Comparison of ENCODE assay signal across 9 cellular contexts in the genomic region with DNA sequence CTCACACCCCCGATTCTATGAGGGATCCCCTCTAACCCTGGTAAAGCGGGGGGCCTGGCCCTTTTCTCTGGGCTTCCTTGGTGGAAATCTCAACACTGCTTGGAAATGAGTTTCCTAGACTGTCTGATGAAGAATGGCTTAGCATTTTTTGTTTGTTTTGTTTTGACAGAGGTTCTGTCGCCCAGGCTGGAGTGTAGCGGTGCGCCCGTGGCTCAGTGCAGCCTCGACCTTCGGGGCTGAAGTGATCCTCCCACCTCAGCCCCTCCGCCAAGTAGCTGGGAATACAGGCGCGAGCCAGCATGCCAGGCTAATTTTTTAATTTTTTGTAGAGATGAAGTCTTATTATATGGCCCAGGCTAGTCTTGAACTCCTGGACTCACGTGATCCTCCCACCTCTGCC. TPM values are rescaled to one million over a fixed set of nuclear protein-coding genes. Genes with fewer than 3 reads are reported as not detected.
DNase-seq lines count a peak whose midpoint lies in the region; ATAC-seq, FAIRE-seq and TF ChIP-seq lines count a peak whose summit lies in the region.
"Had no signal": no experiment of that assay in that cellular context is flagged by ENCODE, and none has a peak within 500 bp of the region (broad histone marks: within the 10 kb centered on the region; RNA-seq: fewer than 3 reads in every experiment).

No MANE protein-coding gene starts in this region.

- H3K18ac ChIP-seq in neuronal stem cell (ENCODE audit: low read length) = no peak overlapping the region

- peak overlapping the region; percentile 100 for H3K4me2 ChIP-seq in OCI-LY1 (ENCODE audit: low read length)
- H3K4me2 ChIP-seq in endothelial cell of umbilical vein (ENCODE audit: insufficient read depth, low read length) = peak overlapping the region; percentile 40
- peak overlapping the region; percentile 96 for H3K4me2 ChIP-seq in neuronal stem cell (ENCODE audit: insufficient read depth, low read length, poor library complexity, severe bottlenecking)

- peaks cover 8% of the 10 kb centered on the region for H3K36me3 ChIP-seq in CD4-positive, alpha-beta memory T cell (ENCODE audit: insufficient read depth, low read length)
- H3K36me3 ChIP-seq in OCI-LY1 (ENCODE audit: insufficient read depth, low read length) = no peaks in the 10 kb centered on the region
- no peaks in the 10 kb centered on the region for H3K36me3 ChIP-seq in endothelial cell of umbilical vein (ENCODE audit: control insufficient read depth in 2 of 2, extremely low read depth in 1 of 2, insufficient read depth in 2 of 2, low read length in 2 of 2)
- H3K36me3 ChIP-seq in neuronal stem cell (replicated peaks in 1 of 2; ENCODE audit: control insufficient read depth in 2 of 2, insufficient read depth in 2 of 2, low read length in 2 of 2) = no peaks in the 10 kb centered on the region

- no peak overlapping the region for H4K91ac ChIP-seq in neuronal stem cell (ENCODE audit: low read depth, low read length, poor library complexity)

- peak overlapping the region; percentile 81 to 95 (median 91) for H3K27ac Mint-ChIP-seq in CD4-positive, alpha-beta memory T cell

- H2BK120ac ChIP-seq in neuronal stem cell (ENCODE audit: low read depth, low read length) = no peak overlapping the region

- no peak for TF ChIP-seq CTCF in OCI-LY1 (IDR thresholded peaks at IDR 0.05; ENCODE audit: low read length)
- no peak for TF ChIP-seq CTCF in endothelial cell of umbilical vein (IDR thresholded peaks at IDR 0.05; ENCODE audit: extremely low read depth in 1 of 2, insufficient read depth in 1 of 2, low read depth in 1 of 2, low read length in 2 of 2)

- peaks cover 73% of the 10 kb centered on the region for H3K4me1 ChIP-seq in CD4-positive, alpha-beta memory T cell (ENCODE audit: insufficient read depth, low read length)
- H3K4me1 ChIP-seq in OCI-LY1 (ENCODE audit: insufficient read depth, low read length, severe bottlenecking) (peaks cover 59% of the 10 kb centered on the region), endothelial cell of umbilical vein (ENCODE audit: control insufficient read depth, extremely low read depth, insufficient read depth, low read length) (no peaks in the 10 kb centered on the region), neuronal stem cell (ENCODE audit: control insufficient read depth in 2 of 2, insufficient read depth in 1 of 2, low read depth in 1 of 2, low read length in 2 of 2) (no peaks in the 10 kb centered on the region)

- peak overlapping the region; percentile 81 for H3K9ac ChIP-seq in OCI-LY1 (ENCODE audit: low read length)
- no peak overlapping the region for H3K9ac ChIP-seq in endothelial cell of umbilical vein (replicated peaks; ENCODE audit: extremely low read depth, insufficient read depth, low read length)
- H3K9ac ChIP-seq in neuronal stem cell (ENCODE audit: low read depth, low read length, poor library complexity) = no peak overlapping the region

- H3K4me3 Mint-ChIP-seq in CD4-positive, alpha-beta memory T cell = peak overlapping the region; percentile 84 to 92 (median 88)

- POLR2A ChIA-PET in CD4-positive, alpha-beta memory T cell (lab: Charles Lee; ENCODE audit: partially characterized antibody) = interaction anchor here (0.6 to 10.4 kb wide), 5 partner anchors 8 to 36 kb away, joined by 3 to 93 read pairs (median 51); a partner anchor contains a TSS
- POLR2A ChIA-PET in endothelial cell of umbilical vein (lab: Charles Lee) = no interaction called here

- H3K27ac ChIP-seq in CD4-positive, alpha-beta memory T cell (ENCODE audit: low read depth, low read length) = peak overlapping the region; percentile 68
- peak overlapping the region; percentile 16 for H3K27ac ChIP-seq in OCI-LY1 (ENCODE audit: low read depth, low read length, poor library complexity, severe bottlenecking)
- H3K27ac ChIP-seq in endothelial cell of umbilical vein (ENCODE audit: insufficient read depth, low read depth, low read length) = no peak overlapping the region
- no peak overlapping the region for H3K27ac ChIP-seq in neuronal stem cell (replicated peaks; ENCODE audit: low read length)

- FAIRE-seq in endothelial cell of umbilical vein (lab: Jason Lieb, UNC) = no peak

- ATAC-seq in GM19035 (IDR thresholded peaks at IDR 0.05; ENCODE audit: unreplicated experiment) = no peak

- no peaks in the 10 kb centered on the region for H3K27me3 ChIP-seq in CD4-positive, alpha-beta memory T cell (ENCODE audit: insufficient read depth, low read length)
- no peaks in the 10 kb centered on the region for H3K27me3 ChIP-seq in OCI-LY1 (ENCODE audit: insufficient read depth, low read length)
- H3K27me3 ChIP-seq in endothelial cell of umbilical vein (ENCODE audit: control insufficient read depth in 2 of 2, insufficient read depth in 2 of 2, low read length in 2 of 2) = peaks cover 22 to 46% of the 10 kb centered on the region in 2 experiments
- H3K27me3 ChIP-seq in neuronal stem cell (ENCODE audit: control insufficient read depth in 3 of 3, insufficient read depth in 3 of 3, low read depth in 1 of 3, low read length in 3 of 3) = peaks cover 5 to 64% (median 23%) of the 10 kb centered on the region in 3 experiments

- H4K8ac ChIP-seq in neuronal stem cell (ENCODE audit: low read depth, low read length) = no peak overlapping the region

- H3K14ac ChIP-seq in neuronal stem cell (ENCODE audit: low read length) = no peak overlapping the region

- H3K4ac ChIP-seq in neuronal stem cell (ENCODE audit: low read length) = no peak overlapping the region

- peak overlapping the region; percentile 81; the same call in 1 of the 2 replicates for H2AFZ ChIP-seq in OCI-LY1 (ENCODE audit: low read length)
- H2AFZ ChIP-seq in endothelial cell of umbilical vein (ENCODE audit: low read depth, low read length) = no peak overlapping the region
- H2AFZ ChIP-seq in neuronal stem cell (ENCODE audit: low read length) = no peak overlapping the region

- no peak overlapping the region for H3K23ac ChIP-seq in neuronal stem cell (ENCODE audit: low read depth, low read length, poor library complexity)

- no TSS peak for BruUV-seq in endothelial cell of umbilical vein (replicated peaks; lab: Mats Ljungman, UMichigan)

- intact Hi-C loops in CD4-positive, alpha-beta memory T cell (cut with micrococcal nuclease) = loop anchor here (5.0 kb wide), 1 partner anchor 55 kb away; no protein-coding TSS in a partner anchor
- intact Hi-C loops in endothelial cell of umbilical vein (cut with micrococcal nuclease) = loop anchor here (5.0 kb wide), 1 partner anchor 160 kb away; no protein-coding TSS in a partner anchor

- peaks cover 40 to 43% of the 10 kb centered on the region in 2 donors for H3K36me3 Mint-ChIP-seq in CD4-positive, alpha-beta memory T cell

- H3K27me3 Mint-ChIP-seq in CD4-positive, alpha-beta memory T cell = no peaks in the 10 kb centered on the region

- TF ChIP-seq POLR2A in endothelial cell of umbilical vein (IDR thresholded peaks at IDR 0.05; ENCODE audit: low read depth, low read length) = no peak

- no peaks in the 10 kb centered on the region for H3K9me2 ChIP-seq in OCI-LY1 (ENCODE audit: low read depth, low read length)

- H2BK15ac ChIP-seq in neuronal stem cell (ENCODE audit: low read length) = no peak overlapping the region

- H3K4me3 ChIP-seq in CD4-positive, alpha-beta memory T cell (ENCODE audit: low read length in 2 of 2) = peak overlapping the region; percentile 34 to 63
- H3K4me3 ChIP-seq in OCI-LY1 (ENCODE audit: low read depth, low read length, poor library complexity, severe bottlenecking) = peak overlapping the region; percentile 97
- H3K4me3 ChIP-seq in endothelial cell of umbilical vein (replicated peaks in 1 of 3; ENCODE audit: insufficient read depth in 1 of 3, low read depth in 1 of 3, low read length in 3 of 3) = no peak overlapping the region
- H3K4me3 ChIP-seq in neuronal stem cell (ENCODE audit: low read length in 2 of 2) = no peak overlapping the region

- no peaks in the 10 kb centered on the region for H3K79me1 ChIP-seq in neuronal stem cell (ENCODE audit: low read depth, low read length)

- CTCF ChIA-PET in CD4-positive, alpha-beta memory T cell (lab: Charles Lee; ENCODE audit: partially characterized antibody) = interaction anchor here (0.6 to 2.0 kb wide), 2 partner anchors 56 to 74 kb away, joined by 3 to 5 read pairs; no protein-coding TSS in a partner anchor
- CTCF ChIA-PET in endothelial cell of umbilical vein (lab: Charles Lee) = no interaction called here

- DNase-seq in CD4-positive, alpha-beta memory T cell = no peak
- DNase-seq in endothelial cell of umbilical vein (ENCODE audit: low read depth, low spot score) (no peak), neuronal stem cell (ENCODE audit: low spot score) (no peak), LoVo (ENCODE audit: low spot score) (no peak), SKM-1 treated with dmso at 0.1 percent for 144 hours (lab: John Stamatoyannopoulos, UW; ENCODE audit: unreplicated experiment) (no peak)
- DNase-seq in activated effector memory CD4-positive, alpha-beta T cell treated with Interleukin-2 at 50 U/mL for 16 hours = no peak
- DNase-seq: midbrain had no signal

- H3K79me2 ChIP-seq in OCI-LY1 (ENCODE audit: insufficient read depth, low read length) = peaks cover 31% of the 10 kb centered on the region
- no peaks in the 10 kb centered on the region for H3K79me2 ChIP-seq in endothelial cell of umbilical vein (ENCODE audit: control insufficient read depth, insufficient read depth, low read length)

- no CpG with 5 or more reads among the region's 12 CpGs for WGBS in neuronal stem cell (ENCODE audit: extremely low coverage in 2 of 2, insufficient read length in 2 of 2, insufficient replicate concordance in 1 of 2), 2 donors

- H3K9me3 ChIP-seq in CD4-positive, alpha-beta memory T cell (ENCODE audit: control insufficient read depth in 1 of 2, low read length in 2 of 2) = peaks cover 0 to 3% of the 10 kb centered on the region in 2 donors
- H3K9me3 ChIP-seq in OCI-LY1 (ENCODE audit: low read length) (no peaks in the 10 kb centered on the region), endothelial cell of umbilical vein (replicated peaks; ENCODE audit: control insufficient read depth, insufficient read depth, low read length) (no peaks in the 10 kb centered on the region), neuronal stem cell (replicated peaks in 1 of 2; ENCODE audit: control insufficient read depth in 2 of 2, insufficient read depth in 1 of 2, low read depth in 1 of 2, low read length in 2 of 2) (no peaks in the 10 kb centered on the region)

- H2BK5ac ChIP-seq in neuronal stem cell (ENCODE audit: low read length) = no peak overlapping the region

- H3K9me3 Mint-ChIP-seq in CD4-positive, alpha-beta memory T cell = no peaks in the 10 kb centered on the region

- H3K9me1 ChIP-seq in endothelial cell of umbilical vein (replicated peaks; ENCODE audit: control insufficient read depth, extremely low read depth, insufficient read depth, low read length) = no peaks in the 10 kb centered on the region

- dilution Hi-C loops in endothelial cell of umbilical vein (cut with MboI; ENCODE audit: extremely low pct_ligation_motif_present, low sequenced_read_pairs) = no loop called here

- peaks cover 65 to 94% (median 77%) of the 10 kb centered on the region in 4 donors for H3K4me1 Mint-ChIP-seq in CD4-positive, alpha-beta memory T cell

- no peaks in the 10 kb centered on the region for H3F3A ChIP-seq in OCI-LY1 (ENCODE audit: insufficient read depth, low read length)

- H4K20me1 ChIP-seq in OCI-LY1 (ENCODE audit: insufficient read depth, low read length) (no peaks in the 10 kb centered on the region), endothelial cell of umbilical vein (replicated peaks; ENCODE audit: control insufficient read depth, extremely low read depth, insufficient read depth, low read length) (no peaks in the 10 kb centered on the region)

- no peak overlapping the region for H2AK5ac ChIP-seq in neuronal stem cell (ENCODE audit: low read depth, low read length)

- no peak overlapping the region for H2BK12ac ChIP-seq in neuronal stem cell (ENCODE audit: low read length)

RNA-seq across cellular contexts. Expression of a gene that starts 30.3 kb away (rescaled TPM):
- 100 to 1,000 TPM; 320 to 325 TPM for total RNA-seq in CD4-positive, alpha-beta memory T cell
- polyA plus RNA-seq in CD4-positive, alpha-beta memory T cell = 100 to 1,000 TPM; 234 to 261 TPM
- 0.40 TPM in 1 of 2 replicates, not detected in the other for total RNA-seq in endothelial cell of umbilical vein
- polyA plus RNA-seq in endothelial cell of umbilical vein = 0.08 TPM in 1 of 2 replicates, not detected in the other
- not detected in 2 replicates for polyA plus RNA-seq in endothelial cell of umbilical vein (2011; cell fraction: cytosol; rRNA removed)
- 0.07 and 0.18 TPM in 2 replicates for polyA plus RNA-seq in endothelial cell of umbilical vein (2011; cell fraction: nucleus; rRNA removed)
- not detected in 2 replicates for polyA plus RNA-seq in endothelial cell of umbilical vein (2012)
- 1.3 and 1.4 TPM in 2 replicates for polyA minus RNA-seq in endothelial cell of umbilical vein
- 9.2 TPM for polyA minus RNA-seq in endothelial cell of umbilical vein (2011; cell fraction: cytosol; rRNA and poly(A)+ RNA removed)
- polyA minus RNA-seq in endothelial cell of umbilical vein (2011; cell fraction: nucleus; rRNA and poly(A)+ RNA removed) = 0.43 and 1.2 TPM in 2 replicates
- 0.81 TPM for polyA plus RNA-seq in neuronal stem cell (2013, experiment 1 of 2)
- polyA plus RNA-seq in neuronal stem cell (2013, experiment 2 of 2) = 0.82 TPM

Comparison
In these comparisons a context has a peak if more than half of its experiments do, and no peak if none do; other contexts are left out.
1. H3K27ac ChIP-seq: peak in CD4-positive, alpha-beta memory T cell (single experiment) and OCI-LY1 (single experiment); none in endothelial cell of umbilical vein (single experiment) and neuronal stem cell (single experiment).
2. H3K4me3 ChIP-seq: peak in CD4-positive, alpha-beta memory T cell (2 of 2) and OCI-LY1 (single experiment); none in endothelial cell of umbilical vein (0 of 3) and neuronal stem cell (0 of 2).
3. H3K4me2 ChIP-seq: peak in every context shown above with its lines; median percentile 100 in OCI-LY1; 96 in neuronal stem cell; 40 in endothelial cell of umbilical vein.
4. RNA of a gene that starts 30.3 kb away (total RNA-seq): 320 to 325 TPM in CD4-positive, alpha-beta memory T cell; 0.40 TPM in endothelial cell of umbilical vein; every median in the first group is over 100 times any median in the second.